Comparison of ENCODE assay signal across 8 cellular contexts in genomic region chr3:18988619-18989229, GRCh38.
DNase-seq lines count a peak whose midpoint lies in the region; ATAC-seq, FAIRE-seq and TF ChIP-seq lines count a peak whose summit lies in the region.

No MANE protein-coding gene starts in this region.

- H3K9me3 ChIP-seq in A549 (no peaks in the 10 kb centered on the region), osteoblast (ENCODE audit: low read depth, low read length) (no peaks in the 10 kb centered on the region)

- peaks cover 10% of the 10 kb centered on the region for H3K27me3 Mint-ChIP-seq in activated naive CD8-positive, alpha-beta T cell treated with anti-CD3 and anti-CD28 coated beads, Interleukin-2, amount 10 ng/mL, durations not matched to agents 7 days and 5 days

- DNase-seq in A549 (ENCODE audit: low read depth in 1 of 2, low spot score in 1 of 2) (peak; percentile 7 to 38), NCI-H2171 treated with DMSO at 0.1 percent for 48 hours (lab: John Stamatoyannopoulos, UW) (peak; percentile 81), kidney glomerular epithelial cell (lab: John Stamatoyannopoulos, UW) (peak; percentile 43), osteoblast (ENCODE audit: insufficient read length, low spot score, missing footprints) (no peak)
- no peak for DNase-seq in activated naive CD8-positive, alpha-beta T cell treated with anti-CD3 and anti-CD28 coated beads, Interleukin-2, amount 10 ng/mL, durations not matched to agents 7 days and 5 days

- H3K36me3 Mint-ChIP-seq in activated naive CD8-positive, alpha-beta T cell treated with anti-CD3 and anti-CD28 coated beads, Interleukin-2, amount 10 ng/mL, durations not matched to agents 7 days and 5 days = no peaks in the 10 kb centered on the region

- H3K36me3 ChIP-seq in osteoblast (ENCODE audit: insufficient read depth, low read length) = no peaks in the 10 kb centered on the region

- 0% methylated on average over 4 of the region's 4 CpGs for WGBS in A549 (ENCODE audit: missing lambda C conversion rate)

- POLR2A ChIA-PET in A549 (lab: Yijun Ruan, JAX) = no interaction called here
- POLR2A ChIA-PET in activated naive CD8-positive, alpha-beta T cell treated with anti-CD3 and anti-CD28 coated beads, Interleukin-2, amount 10 ng/mL, durations not matched to agents 7 days and 5 days (lab: Charles Lee) = interaction anchor here (0.6 kb wide), 2 partner anchors 632 to 1147 kb away, joined by 3 to 5 read pairs; no protein-coding TSS in a partner anchor

- H3K27me3 ChIP-seq in osteoblast (ENCODE audit: insufficient read depth, low read length) = no peaks in the 10 kb centered on the region

- peak in 1 of 2 experiments; percentile 66 for TF ChIP-seq RAD21 in A549 (conservative IDR thresholded peaks at IDR 0.05 in 1 of 2, IDR thresholded peaks at IDR 0.05 in 1 of 2)

- peaks cover under 1% of the 10 kb centered on the region for H3K9me3 Mint-ChIP-seq in activated naive CD8-positive, alpha-beta T cell treated with anti-CD3 and anti-CD28 coated beads, Interleukin-2, amount 10 ng/mL, durations not matched to agents 7 days and 5 days

- H3K4me1 Mint-ChIP-seq in activated naive CD8-positive, alpha-beta T cell treated with anti-CD3 and anti-CD28 coated beads, Interleukin-2, amount 10 ng/mL, durations not matched to agents 7 days and 5 days = peaks cover 15% of the 10 kb centered on the region

- H3K4me1 ChIP-seq in A549 (no peaks in the 10 kb centered on the region), osteoblast (ENCODE audit: insufficient read depth, low read length) (no peaks in the 10 kb centered on the region)

- H4K20me1 ChIP-seq in osteoblast (ENCODE audit: insufficient read depth, low read length) = no peaks in the 10 kb centered on the region

- TF ChIP-seq POLR2A in A549 (IDR thresholded peaks at IDR 0.05; ENCODE audit: low read length) (no peak), GM18505 (IDR thresholded peaks at IDR 0.05; ENCODE audit: borderline replicate concordance, extremely low read depth, insufficient read depth, insufficient read length) (no peak)

- no peaks in the 10 kb centered on the region for H3K79me2 ChIP-seq in osteoblast (ENCODE audit: insufficient read depth, low read length)

- H3K4me2 ChIP-seq in A549 (no peak overlapping the region), osteoblast (ENCODE audit: insufficient read depth, low read length) (no peak overlapping the region)

- CTCF ChIA-PET in A549 (lab: Yijun Ruan, JAX) = interaction anchor here (0.6 to 2.3 kb wide), 3 partner anchors 141 to 629 kb away, joined by 3 to 15 read pairs (median 11); no protein-coding TSS in a partner anchor

- peak; percentile 74 to 76; a peak in 5 of 6 replicates for ATAC-seq in A549
- peak; percentile 71 for ATAC-seq in GM18505 (IDR thresholded peaks at IDR 0.05; ENCODE audit: unreplicated experiment)
- ATAC-seq in activated naive CD8-positive, alpha-beta T cell treated with anti-CD3 and anti-CD28 coated beads, Interleukin-2, amount 10 ng/mL, durations not matched to agents 7 days and 5 days (ENCODE audit: low read depth) = peak; percentile 71
- ATAC-seq in HG02571 (IDR thresholded peaks at IDR 0.05; ENCODE audit: unreplicated experiment) = no peak
- ATAC-seq in GM18858 (IDR thresholded peaks at IDR 0.05; ENCODE audit: unreplicated experiment) = no peak

- TF ChIP-seq CTCF in A549 (IDR thresholded peaks at IDR 0.05) = peak; percentile 50
- no peak for TF ChIP-seq CTCF in osteoblast (IDR thresholded peaks at IDR 0.05; ENCODE audit: extremely low read depth, low read depth, low read length)

- H3K4me3 ChIP-seq in A549 (no peak overlapping the region), osteoblast (ENCODE audit: insufficient read depth, low read length) (no peak overlapping the region)

- FAIRE-seq in A549 (lab: Jason Lieb, UNC) = peak; percentile 23

- H3K4me3 Mint-ChIP-seq in activated naive CD8-positive, alpha-beta T cell treated with anti-CD3 and anti-CD28 coated beads, Interleukin-2, amount 10 ng/mL, durations not matched to agents 7 days and 5 days = peak overlapping the region; percentile 38

- no peak overlapping the region for H3K27ac Mint-ChIP-seq in activated naive CD8-positive, alpha-beta T cell treated with anti-CD3 and anti-CD28 coated beads, Interleukin-2, amount 10 ng/mL, durations not matched to agents 7 days and 5 days

- no peak overlapping the region for H2AFZ ChIP-seq in osteoblast (ENCODE audit: low read length)

- no peak for TF ChIP-seq EP300 in A549 (IDR thresholded peaks at IDR 0.05)

- H3K27ac ChIP-seq in A549 (no peak overlapping the region), osteoblast (ENCODE audit: low read depth, low read length) (no peak overlapping the region)

TF ChIP-seq in A549, 52 proteins besides CTCF, POLR2A, EP300 and RAD21:
- TF ChIP-seq SMC3 (IDR thresholded peaks at IDR 0.05) (0 out of 3 replicates have a peak, but pooled peaks have one; percentile 22), HEYL (CRISPR knock-in tag; IDR thresholded peaks at IDR 0.05) (no peak)

Comparison
In these comparisons a context has a peak if more than half of its experiments do, and no peak if none do; other contexts are left out.
1. ATAC-seq: peak in A549 (2 of 2), GM18505 (single experiment) and activated naive CD8-positive, alpha-beta T cell treated with anti-CD3 and anti-CD28 coated beads, Interleukin-2, amount 10 ng/mL, durations not matched to agents 7 days and 5 days (single experiment); none in HG02571 (single experiment) and GM18858 (single experiment).
2. DNase-seq: peak in A549 (2 of 2), NCI-H2171 treated with DMSO at 0.1 percent for 48 hours (single experiment) and kidney glomerular epithelial cell (single experiment); none in activated naive CD8-positive, alpha-beta T cell treated with anti-CD3 and anti-CD28 coated beads, Interleukin-2, amount 10 ng/mL, durations not matched to agents 7 days and 5 days (single experiment) and osteoblast (single experiment).